1 cellular context compared by ENCODE assay signal in the genomic region with DNA sequence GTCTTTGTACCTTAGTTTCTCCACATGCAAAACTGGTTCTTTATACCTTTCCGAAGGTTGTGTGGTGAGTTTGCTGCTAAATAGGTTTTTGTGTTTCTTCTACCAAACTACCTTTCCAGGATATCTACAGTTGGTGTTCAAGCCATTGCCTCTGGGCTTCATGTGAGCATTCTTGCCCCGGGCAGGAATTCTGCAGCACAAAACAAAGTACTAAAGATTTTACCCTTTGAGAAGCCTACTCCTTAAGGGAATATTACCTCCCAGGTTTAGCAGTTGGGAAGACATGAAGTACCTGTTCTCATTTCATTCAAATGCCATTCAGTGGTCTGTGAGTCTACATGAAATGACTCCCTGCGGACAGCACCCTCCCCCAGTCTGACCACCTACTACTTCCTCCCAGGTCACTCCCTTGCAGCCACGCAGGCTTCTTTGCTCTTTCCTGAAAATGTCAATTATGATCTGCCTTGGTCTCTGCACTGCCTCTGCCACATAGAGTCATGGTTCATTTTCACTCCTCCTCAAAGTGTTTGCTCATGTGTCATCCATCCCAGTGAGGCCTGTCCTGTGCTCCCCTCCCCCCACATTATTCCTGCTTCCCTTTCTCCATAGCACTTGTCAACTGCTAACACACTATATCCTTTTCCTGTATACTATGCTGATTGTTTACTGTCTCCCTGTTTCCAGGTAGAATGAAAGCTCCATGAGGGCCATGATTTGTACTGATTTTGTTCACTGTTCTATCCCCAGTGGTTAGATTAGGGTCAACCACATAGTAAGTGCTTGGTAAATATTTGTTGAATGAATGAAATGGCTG.
TF ChIP-seq lines count a peak whose summit lies in the region.

No MANE protein-coding gene starts in this region.

TF ChIP-seq in GM12878, 131 proteins besides CTCF, POLR2A, EP300 and RAD21:
- TF ChIP-seq HDAC2 (IDR thresholded peaks at IDR 0.05) (no peak), JUNB (IDR thresholded peaks at IDR 0.05) (no peak), MTA3 (IDR thresholded peaks at IDR 0.05; ENCODE audit: borderline replicate concordance, low read length) (no peak), NR2C2 (IDR thresholded peaks at IDR 0.05; ENCODE audit: borderline replicate concordance, control insufficient read depth, insufficient read length, low read depth) (no peak), NFIC (IDR thresholded peaks at IDR 0.05; ENCODE audit: low read depth, low read length) (0 out of 2 replicates have a peak, but pooled peaks have one; percentile 30), POLR2AphosphoS2 (IDR thresholded peaks at IDR 0.05; ENCODE audit: low read depth, low read length) (no peak), RUNX3 (IDR thresholded peaks at IDR 0.05; ENCODE audit: low read length) (peak; percentile 68), EED (IDR thresholded peaks at IDR 0.05; ENCODE audit: low read depth) (peak; percentile 64; the same call in 1 of the 2 replicates)
- TF ChIP-seq, protein P1, sequence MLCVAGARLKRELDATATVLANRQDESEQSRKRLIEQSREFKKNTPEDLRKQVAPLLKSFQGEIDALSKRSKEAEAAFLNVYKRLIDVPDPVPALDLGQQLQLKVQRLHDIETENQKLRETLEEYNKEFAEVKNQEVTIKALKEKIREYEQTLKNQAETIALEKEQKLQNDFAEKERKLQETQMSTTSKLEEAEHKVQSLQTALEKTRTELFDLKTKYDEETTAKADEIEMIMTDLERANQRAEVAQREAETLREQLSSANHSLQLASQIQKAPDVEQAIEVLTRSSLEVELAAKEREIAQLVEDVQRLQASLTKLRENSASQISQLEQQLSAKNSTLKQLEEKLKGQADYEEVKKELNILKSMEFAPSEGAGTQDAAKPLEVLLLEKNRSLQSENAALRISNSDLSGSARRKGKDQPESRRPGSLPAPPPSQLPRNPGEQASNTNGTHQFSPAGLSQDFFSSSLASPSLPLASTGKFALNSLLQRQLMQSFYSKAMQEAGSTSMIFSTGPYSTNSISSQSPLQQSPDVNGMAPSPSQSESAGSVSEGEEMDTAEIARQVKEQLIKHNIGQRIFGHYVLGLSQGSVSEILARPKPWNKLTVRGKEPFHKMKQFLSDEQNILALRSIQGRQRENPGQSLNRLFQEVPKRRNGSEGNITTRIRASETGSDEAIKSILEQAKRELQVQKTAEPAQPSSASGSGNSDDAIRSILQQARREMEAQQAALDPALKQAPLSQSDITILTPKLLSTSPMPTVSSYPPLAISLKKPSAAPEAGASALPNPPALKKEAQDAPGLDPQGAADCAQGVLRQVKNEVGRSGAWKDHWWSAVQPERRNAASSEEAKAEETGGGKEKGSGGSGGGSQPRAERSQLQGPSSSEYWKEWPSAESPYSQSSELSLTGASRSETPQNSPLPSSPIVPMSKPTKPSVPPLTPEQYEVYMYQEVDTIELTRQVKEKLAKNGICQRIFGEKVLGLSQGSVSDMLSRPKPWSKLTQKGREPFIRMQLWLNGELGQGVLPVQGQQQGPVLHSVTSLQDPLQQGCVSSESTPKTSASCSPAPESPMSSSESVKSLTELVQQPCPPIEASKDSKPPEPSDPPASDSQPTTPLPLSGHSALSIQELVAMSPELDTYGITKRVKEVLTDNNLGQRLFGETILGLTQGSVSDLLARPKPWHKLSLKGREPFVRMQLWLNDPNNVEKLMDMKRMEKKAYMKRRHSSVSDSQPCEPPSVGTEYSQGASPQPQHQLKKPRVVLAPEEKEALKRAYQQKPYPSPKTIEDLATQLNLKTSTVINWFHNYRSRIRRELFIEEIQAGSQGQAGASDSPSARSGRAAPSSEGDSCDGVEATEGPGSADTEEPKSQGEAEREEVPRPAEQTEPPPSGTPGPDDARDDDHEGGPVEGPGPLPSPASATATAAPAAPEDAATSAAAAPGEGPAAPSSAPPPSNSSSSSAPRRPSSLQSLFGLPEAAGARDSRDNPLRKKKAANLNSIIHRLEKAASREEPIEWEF (IDR thresholded peaks at IDR 0.05; ENCODE audit: insufficient replicate concordance, low read depth, low read length) = no peak
- TF ChIP-seq, protein P2, sequence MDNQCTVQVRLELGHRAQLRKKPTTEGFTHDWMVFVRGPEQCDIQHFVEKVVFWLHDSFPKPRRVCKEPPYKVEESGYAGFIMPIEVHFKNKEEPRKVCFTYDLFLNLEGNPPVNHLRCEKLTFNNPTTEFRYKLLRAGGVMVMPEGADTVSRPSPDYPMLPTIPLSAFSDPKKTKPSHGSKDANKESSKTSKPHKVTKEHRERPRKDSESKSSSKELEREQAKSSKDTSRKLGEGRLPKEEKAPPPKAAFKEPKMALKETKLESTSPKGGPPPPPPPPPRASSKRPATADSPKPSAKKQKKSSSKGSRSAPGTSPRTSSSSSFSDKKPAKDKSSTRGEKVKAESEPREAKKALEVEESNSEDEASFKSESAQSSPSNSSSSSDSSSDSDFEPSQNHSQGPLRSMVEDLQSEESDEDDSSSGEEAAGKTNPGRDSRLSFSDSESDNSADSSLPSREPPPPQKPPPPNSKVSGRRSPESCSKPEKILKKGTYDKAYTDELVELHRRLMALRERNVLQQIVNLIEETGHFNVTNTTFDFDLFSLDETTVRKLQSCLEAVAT (IDR thresholded peaks at IDR 0.05) = no peak
- TF ChIP-seq, protein P3, sequence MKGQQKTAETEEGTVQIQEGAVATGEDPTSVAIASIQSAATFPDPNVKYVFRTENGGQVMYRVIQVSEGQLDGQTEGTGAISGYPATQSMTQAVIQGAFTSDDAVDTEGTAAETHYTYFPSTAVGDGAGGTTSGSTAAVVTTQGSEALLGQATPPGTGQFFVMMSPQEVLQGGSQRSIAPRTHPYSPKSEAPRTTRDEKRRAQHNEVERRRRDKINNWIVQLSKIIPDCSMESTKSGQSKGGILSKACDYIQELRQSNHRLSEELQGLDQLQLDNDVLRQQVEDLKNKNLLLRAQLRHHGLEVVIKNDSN (IDR thresholded peaks at IDR 0.05; ENCODE audit: borderline replicate concordance, extremely low read length, insufficient read depth, low read depth, low read length) = no peak
